6 cellular contexts compared by ENCODE assay signal in the genomic region with DNA sequence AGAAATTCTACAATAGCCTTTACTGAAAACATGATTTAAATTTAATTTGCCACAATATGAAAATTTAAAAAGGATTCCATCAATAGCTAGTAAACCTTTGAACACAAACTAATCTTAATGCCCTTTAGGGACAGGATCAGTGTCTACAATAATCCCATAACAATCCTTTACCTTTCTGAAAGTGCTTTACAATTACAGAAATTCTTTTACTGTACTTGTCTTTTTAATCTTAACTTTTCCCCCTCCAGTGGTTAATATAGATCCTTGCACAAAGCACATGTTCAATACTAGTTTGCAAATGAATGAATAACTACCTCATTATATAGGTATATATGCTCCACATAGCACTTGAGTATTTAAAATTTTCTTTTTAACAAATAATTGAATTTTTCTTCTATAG.
"Had no signal": no experiment of that assay in that cellular context is flagged by ENCODE, and none has a peak within 500 bp of the region (broad histone marks: within the 10 kb centered on the region; RNA-seq: fewer than 3 reads in every experiment).

No MANE protein-coding gene starts in this region.

- H3K27ac ChIP-seq: HL-60 had no signal

- ATAC-seq: HepG2, K562 had no signal

- DNase-seq: IMR-90, KBM-7, KG1 had no signal

- H3K4me3 ChIP-seq: K562 had no signal
